In genomic region chr11:33514079-33514690, GRCh38 we compare ENCODE assay signal across 18 cellular contexts.
DNase-seq lines count a peak whose midpoint lies in the region; ATAC-seq, FAIRE-seq and TF ChIP-seq lines count a peak whose summit lies in the region.
"Had no signal": no experiment of that assay in that cellular context is flagged by ENCODE, and none has a peak within 500 bp of the region (broad histone marks: within the 10 kb centered on the region; RNA-seq: fewer than 3 reads in every experiment).

No MANE protein-coding gene starts in this region.

- H3K79me2 ChIP-seq in DOHH2 (ENCODE audit: control insufficient read depth, low read length): peaks cover 17% of the 10 kb centered on the region
- H3K79me2 ChIP-seq in OCI-LY7 (ENCODE audit: insufficient read depth, low read depth, low read length): peaks cover 16% of the 10 kb centered on the region; the same call in 1 of the 2 replicates

- H3K9me2 ChIP-seq in DOHH2 (replicated peaks; ENCODE audit: control insufficient read depth, low read length): no peaks in the 10 kb centered on the region
- H3K9me2 ChIP-seq in OCI-LY7 (ENCODE audit: insufficient read depth, low read length): no peaks in the 10 kb centered on the region

- POLR2A ChIA-PET in OCI-LY7 (lab: Charles Lee): interaction anchor here (0.7 to 1.5 kb wide), 2 partner anchors 9 to 38 kb away, joined by 3 to 4 read pairs; no protein-coding TSS in a partner anchor

- in situ Hi-C loops in brain microvascular endothelial cell (cut with HindIII; ENCODE audit: low pct_ligation_motif_present, low sequenced_read_pairs): no loop called here

- H3K9me3 ChIP-seq in DOHH2 (ENCODE audit: control insufficient read depth, insufficient read depth, low read length) (no peaks in the 10 kb centered on the region), OCI-LY7 (ENCODE audit: low read length) (no peaks in the 10 kb centered on the region), kidney (ENCODE audit: control insufficient read depth in 1 of 2, low read length in 2 of 2) (no peaks in the 10 kb centered on the region)
- H3K9me3 ChIP-seq: BE2C had no signal

- peak overlapping the region; percentile 65 for H3K27ac ChIP-seq in DOHH2 (ENCODE audit: low read depth, low read length)
- peak overlapping the region; percentile 48 for H3K27ac ChIP-seq in OCI-LY7 (ENCODE audit: low read depth, low read length, poor library complexity, severe bottlenecking)
- H3K27ac ChIP-seq in brain microvascular endothelial cell: peak overlapping the region; percentile 38
- no peak overlapping the region for H3K27ac ChIP-seq in kidney (ENCODE audit: low read depth in 2 of 2, low read length in 2 of 2)
- H3K27ac ChIP-seq: C4-2B had no signal

- CTCF ChIA-PET in OCI-LY7 (lab: Charles Lee; ENCODE audit: unreplicated experiment): no interaction called here

- H3K4me1 ChIP-seq in DOHH2 (ENCODE audit: control insufficient read depth, low read length) (peaks cover 31% of the 10 kb centered on the region), OCI-LY7 (ENCODE audit: insufficient read depth, low read length, poor library complexity, severe bottlenecking) (peaks cover 28% of the 10 kb centered on the region), kidney (ENCODE audit: control insufficient read depth in 1 of 2, insufficient read depth in 1 of 2, low read depth in 1 of 2, low read length in 2 of 2) (no peaks in the 10 kb centered on the region)
- H3K4me1 ChIP-seq: BE2C had no signal

- H3K4me2 ChIP-seq in DOHH2 (ENCODE audit: low read length): peak overlapping the region; percentile 63; the same call in 1 of the 2 replicates
- H3K4me2 ChIP-seq in OCI-LY7 (ENCODE audit: low read length): peak overlapping the region; percentile 55; the same call in 1 of the 2 replicates

- no peaks in the 10 kb centered on the region for H3K27me3 ChIP-seq in DOHH2 (ENCODE audit: control insufficient read depth, low read length)
- H3K27me3 ChIP-seq in brain microvascular endothelial cell (replicated peaks): no peaks in the 10 kb centered on the region
- H3K27me3 ChIP-seq: BE2C had no signal

- 0 out of 2 replicates have a peak, but pooled peaks cover 9% of the 10 kb centered on the region for H3F3A ChIP-seq in DOHH2 (ENCODE audit: control insufficient read depth, insufficient read depth)

- DNase-seq in OCI-LY7 (ENCODE audit: low spot score): no peak
- no peak for DNase-seq in brain microvascular endothelial cell
- DNase-seq in foreskin melanocyte: peak; percentile 74
- DNase-seq in kidney: no peak
- no peak for DNase-seq in NCI-H1417 (lab: John Stamatoyannopoulos, UW)
- DNase-seq: BE2C; CD4-positive, alpha-beta memory T cell; COR-L47; DMS153; DMS79 treated with DMSO at 0.1 percent for 48 hours; GDM1 had no signal

- no TSS peak for BruUV-seq in OCI-LY7 (replicated peaks; lab: Mats Ljungman, UMichigan)

- H2AFZ ChIP-seq in OCI-LY7 (ENCODE audit: low read length): no peak overlapping the region; the same call in 1 of the 2 replicates

- intact Hi-C loops in OCI-LY7 (cut with micrococcal nuclease; ENCODE audit: unreplicated experiment): no loop called here
- intact Hi-C loops in kidney (cut with DNase I): no loop called here

- H3K36me3 ChIP-seq in DOHH2 (ENCODE audit: control insufficient read depth, low read length) (no peaks in the 10 kb centered on the region), OCI-LY7 (ENCODE audit: insufficient read depth, low read length) (peaks cover 37% of the 10 kb centered on the region), brain microvascular endothelial cell (replicated peaks) (no peaks in the 10 kb centered on the region), kidney (ENCODE audit: control insufficient read depth in 1 of 2, insufficient read depth in 2 of 2, low read length in 2 of 2) (no peaks in the 10 kb centered on the region)
- H3K36me3 ChIP-seq: BE2C had no signal

- no peak for ATAC-seq in GM21825 (IDR thresholded peaks at IDR 0.05; ENCODE audit: unreplicated experiment)
- ATAC-seq: HCT116 had no signal

- no peak for TF ChIP-seq CTCF in DOHH2 (IDR thresholded peaks at IDR 0.05; ENCODE audit: low read depth, low read length, poor library complexity, severe bottlenecking)
- TF ChIP-seq CTCF in OCI-LY7 (conservative IDR thresholded peaks at IDR 0.05; ENCODE audit: low read length): no peak
- TF ChIP-seq CTCF in brain microvascular endothelial cell (IDR thresholded peaks at IDR 0.05; ENCODE audit: low read depth, low read length, missing control alignments): no peak
- no peak for TF ChIP-seq CTCF in kidney (IDR thresholded peaks at IDR 0.05; ENCODE audit: borderline replicate concordance, extremely low read depth, insufficient read depth)

- no peaks in the 10 kb centered on the region for H4K20me1 ChIP-seq in DOHH2 (ENCODE audit: control insufficient read depth, insufficient read depth, low read depth, low read length)
- no peaks in the 10 kb centered on the region for H4K20me1 ChIP-seq in OCI-LY7 (ENCODE audit: insufficient read depth, low read length)

- no peak overlapping the region for H3K4me3 ChIP-seq in DOHH2 (ENCODE audit: low read length)
- no peak overlapping the region for H3K4me3 ChIP-seq in OCI-LY7 (ENCODE audit: low read depth, low read length, poor library complexity, severe bottlenecking)
- no peak overlapping the region for H3K4me3 ChIP-seq in brain microvascular endothelial cell (ENCODE audit: low read depth, low read length)
- no peak overlapping the region for H3K4me3 ChIP-seq in kidney (ENCODE audit: low read length in 2 of 2)

- H3K9ac ChIP-seq in kidney (ENCODE audit: low read length in 2 of 2): no peak overlapping the region

- FAIRE-seq in kidney (lab: Jason Lieb, UNC): no peak
- FAIRE-seq: A204.1, D721Med, H54 had no signal

Comparison
In these comparisons a context has a peak if more than half of its experiments do, and no peak if none do; other contexts are left out.
1. H3K27ac ChIP-seq: peak in DOHH2 (single experiment), OCI-LY7 (single experiment) and brain microvascular endothelial cell (single experiment); none in kidney (0 of 2).